Comparison of ENCODE assay signal across 1 cellular context in genomic region chr12:45612044-45612794, GRCh38.
TF ChIP-seq lines count a peak whose summit lies in the region.

No MANE protein-coding gene starts in this region.

TF ChIP-seq in IMR-90, 13 proteins besides CTCF, POLR2A, EP300 and RAD21 (continued from another document):
- no peak for TF ChIP-seq MAFK (IDR thresholded peaks at IDR 0.05; ENCODE audit: low read depth, low read length)
- no peak for TF ChIP-seq NFE2L2 (IDR thresholded peaks at IDR 0.05; ENCODE audit: low read depth, low read length)
- no peak for TF ChIP-seq CEBPB (IDR thresholded peaks at IDR 0.05; ENCODE audit: low read depth, low read length)
- TF ChIP-seq RFX5 (IDR thresholded peaks at IDR 0.05; ENCODE audit: low read depth, low read length) = no peak
- TF ChIP-seq SMC3 (IDR thresholded peaks at IDR 0.05; ENCODE audit: low read depth, low read length) = no peak
- TF ChIP-seq ELK1 (IDR thresholded peaks at IDR 0.05; ENCODE audit: borderline replicate concordance, low read depth, low read length) = no peak
- TF ChIP-seq RCOR1 (IDR thresholded peaks at IDR 0.05; ENCODE audit: insufficient replicate concordance, low read length) = no peak
